In the genomic region with DNA sequence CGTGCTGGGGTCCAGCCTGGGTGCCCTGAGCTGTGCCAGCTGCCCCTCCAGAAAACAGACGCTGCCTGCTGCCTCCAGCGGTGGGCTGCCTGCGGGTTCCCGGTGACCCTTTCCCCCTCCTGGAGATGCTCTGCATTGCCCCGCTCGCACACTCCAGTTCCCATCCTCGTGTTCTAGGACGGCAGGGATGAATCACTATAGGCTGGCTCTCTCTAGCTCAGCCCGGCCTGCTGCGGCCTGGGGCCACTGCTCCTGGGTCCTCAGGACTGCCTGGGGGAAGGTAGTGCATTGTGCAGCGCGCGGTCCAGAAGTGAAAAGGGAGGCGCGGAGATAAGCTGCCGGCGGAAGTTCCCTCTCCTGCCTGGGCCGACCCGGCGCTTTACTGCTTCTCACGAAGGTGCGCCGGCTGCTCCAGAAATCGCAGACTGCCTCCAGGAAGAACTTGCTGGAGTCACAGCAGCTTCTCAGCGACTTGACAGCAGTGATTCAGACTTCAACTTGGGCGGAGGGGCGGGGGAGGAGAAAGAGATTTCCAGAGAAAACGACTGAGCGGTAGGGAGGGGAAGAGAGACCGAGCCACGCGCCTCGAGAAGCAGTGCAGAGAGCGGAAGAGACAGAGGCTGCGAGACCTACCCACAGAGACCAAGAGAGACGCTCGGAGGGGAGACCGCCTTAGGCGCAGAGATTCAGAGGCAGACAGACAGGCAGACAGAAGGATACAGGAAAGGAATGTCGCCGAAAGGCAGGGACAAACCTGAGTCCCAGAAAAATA, we compare ENCODE assay signal across 8 cellular contexts. TPM values are rescaled to one million over a fixed set of nuclear protein-coding genes. Genes with fewer than 3 reads are reported as not detected.
DNase-seq lines count a peak whose midpoint lies in the region; ATAC-seq and TF ChIP-seq lines count a peak whose summit lies in the region.

No MANE protein-coding gene starts in this region.

- TF ChIP-seq CTCF in GM12875 (IDR thresholded peaks at IDR 0.05; ENCODE audit: borderline replicate concordance, insufficient read depth, low read depth, low read length) (no peak), left ventricle myocardium inferior (IDR thresholded peaks at IDR 0.05; ENCODE audit: borderline replicate concordance) (no peak)

- peaks cover 41% of the 10 kb centered on the region for H3K4me1 ChIP-seq in left ventricle myocardium inferior

- intact Hi-C loops in left ventricle myocardium inferior (cut with micrococcal nuclease) = no loop called here

- H3K36me3 ChIP-seq in left ventricle myocardium inferior = no peaks in the 10 kb centered on the region

- DNase-seq in activated T-cell treated with anti-CD3 and anti-CD28 coated beads, Interleukin-2, amount 50 U/mL, for 48 hours = peak; percentile 46 to 51
- DNase-seq in left ventricle myocardium inferior (no peak), renal cortical epithelial cell (ENCODE audit: low read depth) (peak; percentile 31), D341Med (ENCODE audit: low spot score) (no peak), NCI-H510A treated with DMSO at 0.1 percent for 48 hours (lab: John Stamatoyannopoulos, UW) (no peak), Ammon's horn (ENCODE audit: low spot score) (no peak)

- H3K4me3 ChIP-seq in GM12875 (ENCODE audit: low read depth, low read length) (peak overlapping the region; percentile 33), left ventricle myocardium inferior (peak overlapping the region; percentile 53)

- peak; percentile 69 for ATAC-seq in HG02885 (IDR thresholded peaks at IDR 0.05; ENCODE audit: poor library complexity, unreplicated experiment)

- peaks cover 100% of the 10 kb centered on the region for H3K27me3 ChIP-seq in left ventricle myocardium inferior (ENCODE audit: low read depth)

- no peaks in the 10 kb centered on the region for H3K9me3 ChIP-seq in left ventricle myocardium inferior (replicated peaks)

- H3K27ac ChIP-seq in left ventricle myocardium inferior (replicated peaks) = no peak overlapping the region

RNA-seq across cellular contexts. Expression of gene MSX1, which starts 6.7 kb away (rescaled TPM):
- total RNA-seq in left ventricle myocardium inferior (3.4 TPM), renal cortical epithelial cell (0.15 and 0.69 TPM in 2 replicates)

Comparison
In these comparisons a context has a peak if more than half of its experiments do, and no peak if none do; other contexts are left out.
1. DNase-seq: peak in activated T-cell treated with anti-CD3 and anti-CD28 coated beads, Interleukin-2, amount 50 U/mL, for 48 hours (2 of 2) and renal cortical epithelial cell (single experiment); none in left ventricle myocardium inferior (single experiment), D341Med (single experiment), NCI-H510A treated with DMSO at 0.1 percent for 48 hours (single experiment) and Ammon's horn (single experiment).